Comparison of ENCODE assay signal across 1 cellular context in the genomic region with DNA sequence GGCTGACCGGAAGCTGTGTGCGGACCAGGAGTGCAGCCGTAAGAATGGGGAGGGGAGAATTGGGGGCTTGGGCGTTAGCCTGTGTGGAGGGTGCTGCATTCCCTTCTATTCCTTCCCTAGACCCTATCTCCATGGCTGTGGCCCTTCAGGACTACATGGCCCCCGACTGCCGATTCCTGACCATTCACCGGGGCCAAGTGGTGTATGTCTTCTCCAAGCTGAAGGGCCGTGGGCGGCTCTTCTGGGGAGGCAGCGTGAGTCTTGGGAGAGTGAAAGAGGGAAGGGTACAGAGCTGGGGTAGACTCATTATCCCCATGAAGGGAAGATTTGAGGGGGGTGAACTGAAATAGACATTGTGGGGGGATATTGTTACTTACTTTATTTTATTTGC.
TF ChIP-seq lines count a peak whose summit lies in the region.

No MANE protein-coding gene starts in this region.

TF ChIP-seq in H1, 55 proteins besides CTCF, POLR2A, EP300 and RAD21:
- TF ChIP-seq NRF1 (IDR thresholded peaks at IDR 0.05; ENCODE audit: low read depth, low read length) (no peak), RNF2 (IDR thresholded peaks at IDR 0.05; ENCODE audit: borderline replicate concordance, low read depth, low read length, missing control alignments, poor library complexity, severe bottlenecking) (no peak), SIRT6 (IDR thresholded peaks at IDR 0.05; ENCODE audit: low read length) (no peak)
